12 cellular contexts compared by ENCODE assay signal in the genomic region with DNA sequence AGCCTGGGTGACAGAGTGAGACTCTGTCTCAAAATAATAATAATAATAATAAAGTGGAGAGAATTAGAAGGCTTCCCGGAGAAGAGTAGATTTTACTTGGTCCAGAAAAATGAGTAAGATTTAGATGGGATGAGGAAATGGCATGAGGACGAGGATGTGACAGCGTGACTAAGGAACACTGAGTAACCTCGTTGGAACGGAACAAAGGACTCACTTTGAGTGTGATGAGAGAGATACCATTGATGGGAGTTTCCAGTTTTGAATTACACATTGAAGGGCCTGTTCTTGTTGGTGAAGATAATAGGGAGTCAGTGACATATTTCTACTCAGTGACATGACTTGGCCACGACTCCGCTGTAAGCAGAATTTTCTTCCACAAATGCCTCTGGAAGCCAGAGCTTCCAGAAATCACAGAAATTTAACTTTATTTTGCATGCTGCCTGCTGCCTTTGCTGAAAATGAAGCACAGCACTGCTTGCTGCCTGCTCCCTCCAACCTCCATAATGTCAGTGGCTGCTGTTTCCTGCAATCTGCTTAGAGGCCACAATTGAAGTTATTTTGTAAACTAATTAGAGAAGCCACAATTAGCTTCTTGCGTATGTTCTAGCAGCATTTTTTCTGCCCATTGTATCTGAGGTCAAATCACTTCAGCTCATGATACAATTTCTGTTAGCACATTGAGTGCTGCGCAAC. TPM values are rescaled to one million over a fixed set of nuclear protein-coding genes. Genes with fewer than 3 reads are reported as not detected.
DNase-seq lines count a peak whose midpoint lies in the region; ATAC-seq and TF ChIP-seq lines count a peak whose summit lies in the region.
"Had no signal": no experiment of that assay in that cellular context is flagged by ENCODE, and none has a peak within 500 bp of the region (broad histone marks: within the 10 kb centered on the region; RNA-seq: fewer than 3 reads in every experiment).

No MANE protein-coding gene starts in this region.

- no peaks in the 10 kb centered on the region for H3K79me2 ChIP-seq in mammary epithelial cell (ENCODE audit: insufficient read depth, low read length)

- H3K9ac ChIP-seq in mammary epithelial cell (ENCODE audit: insufficient read depth, low read length): no peak overlapping the region

- H3K4me2 ChIP-seq in mammary epithelial cell (ENCODE audit: insufficient read depth, low read depth, low read length): no peak overlapping the region

- peak; percentile 22 for ATAC-seq in left lung
- no peak for ATAC-seq in GM21447 (IDR thresholded peaks at IDR 0.05; ENCODE audit: unreplicated experiment)
- no peak for ATAC-seq in GM18858 (IDR thresholded peaks at IDR 0.05; ENCODE audit: unreplicated experiment)

- H3K4me1 ChIP-seq in mammary epithelial cell (ENCODE audit: insufficient read depth, low read length) (no peaks in the 10 kb centered on the region), left lung (no peaks in the 10 kb centered on the region)

- 69% methylated on average over 9 of the region's 9 CpGs for WGBS in mammary epithelial cell (ENCODE audit: low coverage, missing lambda C conversion rate)

- BruUV-seq in mammary epithelial cell (replicated peaks; lab: Mats Ljungman, UMichigan): no TSS peak

- intact Hi-C loops in mammary epithelial cell (cut with micrococcal nuclease): no loop called here
- intact Hi-C loops in left lung (cut with DNase I): no loop called here
- intact Hi-C loops in posterior vena cava (cut with DNase I): no loop called here

- dilution Hi-C loops in mammary epithelial cell (cut with HindIII; ENCODE audit: low sequenced_read_pairs): no loop called here

- H3K36me3 ChIP-seq in mammary epithelial cell (ENCODE audit: insufficient read depth, low read length) (no peaks in the 10 kb centered on the region), left lung (no peaks in the 10 kb centered on the region)

- in situ Hi-C loops in mammary epithelial cell (cut with MboI; ENCODE audit: low sequenced_read_pairs in 2 of 2): no loop called here

- H3K27ac ChIP-seq in mammary epithelial cell (ENCODE audit: insufficient read depth, low read depth, low read length): no peak overlapping the region
- H3K27ac ChIP-seq in left lung: no peak overlapping the region
- H3K27ac ChIP-seq: VCaP had no signal

- no peak overlapping the region for H2AFZ ChIP-seq in mammary epithelial cell (ENCODE audit: low read depth, low read length)

- H3K4me3 ChIP-seq in AG10803 (ENCODE audit: low read length) (no peak overlapping the region), mammary epithelial cell (replicated peaks in 1 of 3; ENCODE audit: insufficient read depth in 1 of 3, low read depth in 2 of 3, low read length in 3 of 3) (no peak overlapping the region), left lung (no peak overlapping the region)

- no peaks in the 10 kb centered on the region for H3K9me3 ChIP-seq in mammary epithelial cell (replicated peaks; ENCODE audit: insufficient read depth, low read length)
- no peaks in the 10 kb centered on the region for H3K9me3 ChIP-seq in left lung

- H4K20me1 ChIP-seq in mammary epithelial cell (ENCODE audit: insufficient read depth, low read length): no peaks in the 10 kb centered on the region

- CTCF ChIA-PET in mammary epithelial cell (lab: Charles Lee; ENCODE audit: low non-redundant PET): no interaction called here

- TF ChIP-seq CTCF in AG10803 (conservative IDR thresholded peaks at IDR 0.05; ENCODE audit: low read length): no peak
- TF ChIP-seq CTCF in mammary epithelial cell (conservative IDR thresholded peaks at IDR 0.05 in 1 of 2, IDR thresholded peaks at IDR 0.05 in 1 of 2; ENCODE audit: extremely low read depth in 1 of 2, insufficient read depth in 1 of 2, low read depth in 1 of 2, low read length in 2 of 2): no peak
- no peak for TF ChIP-seq CTCF in left lung (IDR thresholded peaks at IDR 0.05)

- DNase-seq in AG10803 (ENCODE audit: low read depth) (peak; percentile 76), HT1080 (ENCODE audit: low read depth) (peak; percentile 13), mammary epithelial cell (peak; percentile 48), left lung (no peak), NCI-H1694 (lab: John Stamatoyannopoulos, UW) (no peak), posterior vena cava (ENCODE audit: low spot score) (no peak)
- DNase-seq: activated gamma-delta T cell; effector CD4-positive, alpha-beta T cell; NCI-H1092 treated with DMSO at 0.1 percent for 48 hours had no signal

- H3K27me3 ChIP-seq in mammary epithelial cell (ENCODE audit: insufficient read depth, low read length): no peaks in the 10 kb centered on the region
- H3K27me3 ChIP-seq in left lung: no peaks in the 10 kb centered on the region

RNA-seq across cellular contexts. Expression of gene FBXO28, which starts 33.7 kb away (rescaled TPM):
- total RNA-seq in HT1080 (2014; rRNA removed; shearing (Covaris generic)): 39.2 and 49.7 TPM in 2 replicates
- 24.7 and 31.5 TPM in 2 replicates for polyA plus RNA-seq in HT1080 (2015; cell fraction: cytosol; rRNA removed)
- 23.8 and 28.0 TPM in 2 replicates for polyA plus RNA-seq in HT1080 (2015; cell fraction: nucleus; rRNA removed)
- total RNA-seq in mammary epithelial cell: 10 to 100 TPM; 41.0 to 49.4 TPM
- 17.3 TPM for polyA plus RNA-seq in mammary epithelial cell
- 34.5 TPM for polyA minus RNA-seq in mammary epithelial cell
- total RNA-seq in left lung: 10 to 100 TPM; 26.7 to 27.0 TPM
- total RNA-seq in posterior vena cava: 10 to 100 TPM; 26.5 to 28.1 TPM

Comparison
In these comparisons a context has a peak if more than half of its experiments do, and no peak if none do; other contexts are left out.
1. DNase-seq: peak in AG10803 (single experiment), HT1080 (single experiment) and mammary epithelial cell (single experiment); none in left lung (0 of 2), NCI-H1694 (single experiment) and posterior vena cava (single experiment).